Comparison of ENCODE assay signal across 31 cellular contexts in genomic region chr4:88443486-88443885, GRCh38. TPM values are rescaled to one million over a fixed set of nuclear protein-coding genes. Genes with fewer than 3 reads are reported as not detected.
"Had no signal": no experiment of that assay in that cellular context is flagged by ENCODE, and none has a peak within 500 bp of the region (broad histone marks: within the 10 kb centered on the region; RNA-seq: fewer than 3 reads in every experiment).

No MANE protein-coding gene starts in this region.

- H3K27me3 ChIP-seq: ascending aorta, cardiac muscle cell had no signal

- H2AFZ ChIP-seq: PC-9 had no signal

- H3K27ac Mint-ChIP-seq: activated CD4-positive, alpha-beta T cell treated with anti-CD3 and anti-CD28 coated beads, Interleukin-2, amount 10 ng/mL, durations not matched to agents 24 days and 14 days; activated CD8-positive, alpha-beta T cell treated with anti-CD3 and anti-CD28 coated beads for 36 hours; activated naive CD4-positive, alpha-beta T cell treated with anti-CD3 and anti-CD28 coated beads, Interleukin-2, amount 50 U/mL, for 24 hours; activated naive CD8-positive, alpha-beta T cell treated with anti-CD3 and anti-CD28 coated beads, Interleukin-2, amount 10 ng/mL, durations not matched to agents 7 days and 5 days; activated T-cell treated with anti-CD3 and anti-CD28 coated beads, Interleukin-2, amount 50 U/mL, for 72 hours; activated T-helper 2 cell treated with anti-CD3 and anti-CD28 coated beads, Interferon-gamma antibody, Interleukin-2, Interleukin-4, amounts not matched to agents 10 μg/mL and 5 μg/mL and 100 μg/mL, durations not matched to agents 14 hours and 24 hours and 36 hours had no signal

- H3K4me2 ChIP-seq: PC-9 had no signal

- H3K27me3 Mint-ChIP-seq: activated CD4-positive, alpha-beta T cell treated with anti-CD3 and anti-CD28 coated beads, Interleukin-2, amount 10 ng/mL, durations not matched to agents 24 days and 14 days; activated CD8-positive, alpha-beta T cell treated with anti-CD3 and anti-CD28 coated beads for 36 hours; activated naive CD4-positive, alpha-beta T cell treated with anti-CD3 and anti-CD28 coated beads, Interleukin-2, amount 50 U/mL, for 24 hours; activated naive CD8-positive, alpha-beta T cell treated with anti-CD3 and anti-CD28 coated beads, Interleukin-2, amount 10 ng/mL, durations not matched to agents 7 days and 5 days had no signal

- H3K9me3 Mint-ChIP-seq: activated CD4-positive, alpha-beta T cell treated with anti-CD3 and anti-CD28 coated beads, Interleukin-2, amount 10 ng/mL, durations not matched to agents 24 days and 14 days; activated CD8-positive, alpha-beta T cell treated with anti-CD3 and anti-CD28 coated beads for 36 hours; activated naive CD4-positive, alpha-beta T cell treated with anti-CD3 and anti-CD28 coated beads, Interleukin-2, amount 50 U/mL, for 24 hours; activated naive CD8-positive, alpha-beta T cell treated with anti-CD3 and anti-CD28 coated beads, Interleukin-2, amount 10 ng/mL, durations not matched to agents 7 days and 5 days had no signal

- H3K27ac ChIP-seq: ascending aorta, cardiac muscle cell, PC-9, RWPE1, WERI-Rb-1 had no signal

- H3K4me3 Mint-ChIP-seq: activated CD4-positive, alpha-beta T cell treated with anti-CD3 and anti-CD28 coated beads, Interleukin-2, amount 10 ng/mL, durations not matched to agents 24 days and 14 days; activated CD8-positive, alpha-beta T cell treated with anti-CD3 and anti-CD28 coated beads for 36 hours; activated naive CD4-positive, alpha-beta T cell treated with anti-CD3 and anti-CD28 coated beads, Interleukin-2, amount 50 U/mL, for 24 hours; activated naive CD8-positive, alpha-beta T cell treated with anti-CD3 and anti-CD28 coated beads, Interleukin-2, amount 10 ng/mL, durations not matched to agents 7 days and 5 days; activated T-cell treated with anti-CD3 and anti-CD28 coated beads, Interleukin-2, amount 50 U/mL, for 72 hours had no signal

- DNase-seq: activated CD4-positive, alpha-beta T cell treated with anti-CD3 and anti-CD28 coated beads, Interleukin-2, amount 10 ng/mL, durations not matched to agents 24 days and 14 days; activated CD4-positive, alpha-beta T cell treated with anti-CD3 and anti-CD28 coated beads, Interleukin-2, amount 50 U/mL, for 4 hours; activated CD8-positive, alpha-beta T cell treated with anti-CD3 and anti-CD28 coated beads for 36 hours; activated gamma-delta T cell; activated naive CD4-positive, alpha-beta T cell treated with Interleukin-2 at 50 U/mL for 16 hours; activated naive CD8-positive, alpha-beta T cell treated with anti-CD3 and anti-CD28 coated beads, Interleukin-2, amount 10 ng/mL, durations not matched to agents 7 days and 5 days; activated T-cell treated with anti-CD3 and anti-CD28 coated beads, Interleukin-2, amount 50 U/mL, for 1 hour; activated T-cell treated with anti-CD3 and anti-CD28 coated beads, Interleukin-2, amount 50 U/mL, for 72 hours; amygdala; NCI-H1105; NCI-H1417 treated with DMSO at 0.1 percent for 48 hours; NCI-H187 treated with DMSO at 0.1 percent for 48 hours; NCI-H2081; NCI-H2171 treated with DMSO at 0.1 percent for 48 hours; NCI-H226; NCI-H446 treated with DMSO at 0.1 percent for 48 hours; NCI-H524; NCI-H82; NK-92 treated with Interleukin-12 subunit alpha and Interleukin-12 subunit beta, amount 100 ng/mL, for 24 hours; PC-9; SW 1271; T-helper 1 cell; T1000; WERI-Rb-1 had no signal

- H3K36me3 ChIP-seq: ascending aorta, cardiac muscle cell, WERI-Rb-1 had no signal

- H3K9me3 ChIP-seq: ascending aorta had no signal

- ATAC-seq: activated CD8-positive, alpha-beta T cell treated with anti-CD3 and anti-CD28 coated beads for 36 hours; activated T-cell treated with anti-CD3 and anti-CD28 coated beads, Interleukin-2, amount 50 U/mL, for 72 hours; Right ventricle myocardium inferior had no signal

- H3K4me1 ChIP-seq: ascending aorta had no signal

- H3K4me3 ChIP-seq: ascending aorta, cardiac muscle cell, PC-9 had no signal

- H3K4me1 Mint-ChIP-seq: activated naive CD4-positive, alpha-beta T cell treated with anti-CD3 and anti-CD28 coated beads, Interleukin-2, amount 50 U/mL, for 24 hours had no signal

RNA-seq across cellular contexts. Expression of gene HERC5, which starts 13.4 kb away (rescaled TPM):
- total RNA-seq: OCI-LY7 had no signal
